ENCODE assay signal across 12 cellular contexts in the genomic region with DNA sequence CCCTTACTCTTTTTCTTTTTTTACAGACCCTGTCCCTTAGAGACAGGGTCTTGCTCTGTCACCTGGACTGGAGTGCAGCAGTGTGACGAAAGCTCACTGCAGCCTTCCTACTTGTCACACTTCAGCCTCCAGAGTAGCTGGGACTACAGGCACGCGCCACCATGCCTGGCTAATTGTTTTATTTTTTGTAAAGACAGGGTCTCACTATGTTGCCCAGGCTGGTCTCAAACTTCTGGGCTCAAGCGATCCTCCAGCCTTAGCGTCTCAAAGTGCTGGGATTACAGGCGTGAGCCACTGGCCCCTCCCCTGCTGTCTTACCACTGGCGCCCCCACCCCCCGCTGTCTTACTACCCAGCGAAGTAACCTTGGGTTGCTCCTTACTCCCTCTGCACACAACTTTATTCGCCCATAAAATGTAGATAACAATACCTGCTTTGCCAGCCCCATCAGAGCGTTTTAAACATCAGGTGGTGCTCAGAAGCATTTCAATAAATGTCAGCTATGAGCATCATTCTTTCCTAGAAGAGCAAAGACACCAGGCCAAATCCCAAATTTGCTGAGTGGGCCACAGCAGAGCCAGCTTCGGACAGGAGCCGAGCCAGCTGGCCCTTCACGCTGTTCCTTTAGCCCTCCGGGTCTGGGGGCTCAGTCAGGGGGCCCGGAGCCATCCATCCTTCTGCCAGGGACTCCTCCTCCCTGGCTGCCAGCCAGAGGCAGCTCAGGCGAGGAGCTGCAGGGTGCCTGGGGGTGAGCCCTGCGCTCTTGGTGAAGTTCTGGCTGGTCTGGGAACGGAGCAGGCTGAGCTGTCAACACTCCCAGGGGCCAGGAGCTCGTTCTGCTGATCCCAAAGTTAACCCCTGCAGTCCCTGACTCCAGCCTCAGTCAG. TPM values are rescaled to one million over a fixed set of nuclear protein-coding genes. Genes with fewer than 3 reads are reported as not detected.
DNase-seq lines count a peak whose midpoint lies in the region; TF ChIP-seq lines count a peak whose summit lies in the region.
"Had no signal": no experiment of that assay in that cellular context is flagged by ENCODE, and none has a peak within 500 bp of the region (broad histone marks: within the 10 kb centered on the region; RNA-seq: fewer than 3 reads in every experiment).

No MANE protein-coding gene starts in this region.

- H3K27me3 ChIP-seq in GM23248 (replicated peaks; ENCODE audit: insufficient read depth) (no peaks in the 10 kb centered on the region), SJCRH30 (no peaks in the 10 kb centered on the region), cardiac muscle cell (no peaks in the 10 kb centered on the region), parathyroid adenoma (ENCODE audit: control insufficient read depth, insufficient read depth, low read length) (no peaks in the 10 kb centered on the region)

- H3K79me2 ChIP-seq in GM23248 (ENCODE audit: insufficient read depth) (no peaks in the 10 kb centered on the region), parathyroid adenoma (no peaks in the 10 kb centered on the region)

- H3K27me3 Mint-ChIP-seq in activated T-cell treated with anti-CD3 and anti-CD28 coated beads, Interleukin-2, amount 50 U/mL, for 24 hours = peaks cover 4% of the 10 kb centered on the region

- peaks cover 27% of the 10 kb centered on the region for H3K4me1 ChIP-seq in GM23248 (ENCODE audit: insufficient read depth)
- peaks cover 31% of the 10 kb centered on the region for H3K4me1 ChIP-seq in SJCRH30
- H3K4me1 ChIP-seq in cardiac muscle cell (ENCODE audit: low read depth) = peaks cover 44% of the 10 kb centered on the region
- H3K4me1 ChIP-seq in parathyroid adenoma = no peaks in the 10 kb centered on the region

- H3K9ac ChIP-seq in GM23248 (no peak overlapping the region), parathyroid adenoma (no peak overlapping the region)

- H3K4me2 ChIP-seq in GM23248 (ENCODE audit: unreplicated experiment) (no peak overlapping the region), parathyroid adenoma (ENCODE audit: low read length) (no peak overlapping the region)

- no peaks in the 10 kb centered on the region for H3K36me3 Mint-ChIP-seq in activated T-cell treated with anti-CD3 and anti-CD28 coated beads, Interleukin-2, amount 50 U/mL, for 24 hours (ENCODE audit: low read depth)
- H3K36me3 Mint-ChIP-seq: activated naive CD8-positive, alpha-beta T cell treated with anti-CD3 and anti-CD28 coated beads, Interleukin-2, amount 10 ng/mL, durations not matched to agents 7 days and 5 days had no signal

- TF ChIP-seq CTCF in cardiac muscle cell (IDR thresholded peaks at IDR 0.05; ENCODE audit: low read depth, low read length) (no peak), parathyroid adenoma (IDR thresholded peaks at IDR 0.05) (no peak)

- in situ Hi-C loops in GM23248 (cut with MboI) = no loop called here

- H2AFZ ChIP-seq in GM23248 (no peak overlapping the region), parathyroid adenoma (peak overlapping the region; percentile 50)

- H3K36me3 ChIP-seq in GM23248 (ENCODE audit: low read depth) (no peaks in the 10 kb centered on the region), SJCRH30 (no peaks in the 10 kb centered on the region; the same call in none of the 2 replicates), cardiac muscle cell (no peaks in the 10 kb centered on the region), parathyroid adenoma (ENCODE audit: control insufficient read depth, insufficient read depth, low read length) (no peaks in the 10 kb centered on the region)

- no peaks in the 10 kb centered on the region for H3K9me2 ChIP-seq in GM23248 (ENCODE audit: insufficient read depth)

- no peak overlapping the region for H3K27ac ChIP-seq in GM23248
- peak overlapping the region; percentile 81 for H3K27ac ChIP-seq in SJCRH30
- peak overlapping the region; percentile 93 for H3K27ac ChIP-seq in cardiac muscle cell
- no peak overlapping the region for H3K27ac ChIP-seq in parathyroid adenoma

- peaks cover 12% of the 10 kb centered on the region; the same call in 1 of the 2 replicates for H3F3A ChIP-seq in GM23248 (ENCODE audit: insufficient read depth)

- no peak overlapping the region for H3K4me3 Mint-ChIP-seq in activated T-cell treated with anti-CD3 and anti-CD28 coated beads, Interleukin-2, amount 50 U/mL, for 24 hours
- H3K4me3 Mint-ChIP-seq: activated naive CD8-positive, alpha-beta T cell treated with anti-CD3 and anti-CD28 coated beads, Interleukin-2, amount 10 ng/mL, durations not matched to agents 7 days and 5 days had no signal

- H3K27ac Mint-ChIP-seq in activated T-cell treated with anti-CD3 and anti-CD28 coated beads, Interleukin-2, amount 50 U/mL, for 24 hours = no peak overlapping the region
- H3K27ac Mint-ChIP-seq: activated naive CD8-positive, alpha-beta T cell treated with anti-CD3 and anti-CD28 coated beads, Interleukin-2, amount 10 ng/mL, durations not matched to agents 7 days and 5 days had no signal

- H3K4me3 ChIP-seq in GM23248 = no peak overlapping the region
- no peak overlapping the region for H3K4me3 ChIP-seq in SJCRH30
- peak overlapping the region; percentile 22 for H3K4me3 ChIP-seq in cardiac muscle cell
- H3K4me3 ChIP-seq in parathyroid adenoma (ENCODE audit: low read depth, low read length) = no peak overlapping the region

- H4K20me1 ChIP-seq in GM23248 (ENCODE audit: insufficient read depth) = no peaks in the 10 kb centered on the region

- no peaks in the 10 kb centered on the region for H3K4me1 Mint-ChIP-seq in activated T-cell treated with anti-CD3 and anti-CD28 coated beads, Interleukin-2, amount 50 U/mL, for 24 hours (ENCODE audit: low read depth)

- H3K9me3 ChIP-seq in GM23248 (ENCODE audit: low read depth) (no peaks in the 10 kb centered on the region), SJCRH30 (replicated peaks) (no peaks in the 10 kb centered on the region), cardiac muscle cell (ENCODE audit: low read depth) (no peaks in the 10 kb centered on the region), parathyroid adenoma (ENCODE audit: control insufficient read depth, low read length) (no peaks in the 10 kb centered on the region)

- DNase-seq in GM23248 (peak; percentile 15), SJCRH30 (peak; percentile 75 to 85), cardiac muscle cell (ENCODE audit: low read depth in 1 of 2, low spot score in 1 of 2) (peak; percentile 70 to 94), OCI-M1 (lab: John Stamatoyannopoulos, UW) (no peak), DMS153 treated with DMSO at 0.1 percent for 48 hours (lab: John Stamatoyannopoulos, UW; ENCODE audit: unreplicated experiment) (no peak), NOMO-1 treated with dmso at 0.1 percent for 144 hours (lab: John Stamatoyannopoulos, UW; ENCODE audit: unreplicated experiment) (no peak)
- no peak for DNase-seq in activated T-cell treated with anti-CD3 and anti-CD28 coated beads, Interleukin-2, amount 50 U/mL, for 24 hours
- DNase-seq: activated CD4-positive, alpha-beta T cell treated with anti-CD3 and anti-CD28 coated beads for 48 hours; activated naive CD8-positive, alpha-beta T cell treated with anti-CD3 and anti-CD28 coated beads, Interleukin-2, amount 10 ng/mL, durations not matched to agents 7 days and 5 days; stimulated activated CD4-positive, alpha-beta T cell treated with anti-CD3 and anti-CD28 coated beads, Interleukin-1b, Interleukin-23, amount 100 ng/mL, for 48 hours had no signal

- WGBS in GM23248 (ENCODE audit: low coverage in 1 of 2, low lambda C conversion rate in 2 of 2, missing lambda C conversion rate in 2 of 2), 2 experiments = 43 to 46% methylated on average over 20 of the region's 20 CpGs

- no peaks in the 10 kb centered on the region for H3K9me3 Mint-ChIP-seq in activated T-cell treated with anti-CD3 and anti-CD28 coated beads, Interleukin-2, amount 50 U/mL, for 24 hours
- H3K9me3 Mint-ChIP-seq: activated naive CD8-positive, alpha-beta T cell treated with anti-CD3 and anti-CD28 coated beads, Interleukin-2, amount 10 ng/mL, durations not matched to agents 7 days and 5 days had no signal

RNA-seq across cellular contexts. Expression of a gene that starts 24.4 kb away (rescaled TPM):
- total RNA-seq in GM23248 (2014; rRNA removed; shearing (Covaris generic)) = not detected in 2 replicates
- polyA plus RNA-seq in GM23248 (2016; fragmentation: Nextera tagmentation; extraction: Ambion mirVana) (not detected in 2 replicates), cardiac muscle cell (45.9 and 56.4 TPM in 2 replicates)
- 68.3 and 71.0 TPM in 2 replicates for total RNA-seq in SJCRH30 (2014; rRNA removed; shearing (Covaris generic))
- 46.1 and 51.1 TPM in 2 replicates for total RNA-seq in cardiac muscle cell
- total RNA-seq: activated naive CD8-positive, alpha-beta T cell treated with anti-CD3 and anti-CD28 coated beads, Interleukin-2, amount 10 ng/mL, durations not matched to agents 7 days and 5 days; M059J had no signal

RNA-seq across cellular contexts. Expression of a gene that starts 55.3 kb away (rescaled TPM):
- 3.4 and 5.4 TPM in 2 replicates for total RNA-seq in GM23248 (2014; rRNA removed; shearing (Covaris generic))
- polyA plus RNA-seq in GM23248 (2016; fragmentation: Nextera tagmentation; extraction: Ambion mirVana) = 0.91 and 1.5 TPM in 2 replicates
- 31.2 and 34.1 TPM in 2 replicates for total RNA-seq in SJCRH30 (2014; rRNA removed; shearing (Covaris generic))
- total RNA-seq in cardiac muscle cell = 11.7 and 20.5 TPM in 2 replicates
- polyA plus RNA-seq in cardiac muscle cell = 3.4 and 6.7 TPM in 2 replicates

Comparison
In these comparisons a context has a peak if more than half of its experiments do, and no peak if none do; other contexts are left out.
1. DNase-seq: peak in GM23248 (single experiment), SJCRH30 (2 of 2) and cardiac muscle cell (2 of 2); none in OCI-M1 (single experiment), activated T-cell treated with anti-CD3 and anti-CD28 coated beads, Interleukin-2, amount 50 U/mL, for 24 hours (single experiment), DMS153 treated with DMSO at 0.1 percent for 48 hours (single experiment) and NOMO-1 treated with dmso at 0.1 percent for 144 hours (single experiment).
2. H3K27ac ChIP-seq: peak in SJCRH30 (single experiment) and cardiac muscle cell (single experiment); none in GM23248 (single experiment) and parathyroid adenoma (single experiment).
3. RNA of a gene that starts 24.4 kb away (total RNA-seq): 68.3 to 71.0 TPM in SJCRH30 and 46.1 to 51.1 TPM in cardiac muscle cell; not detected in GM23248; every median in the first group is over 10 times any median in the second.